8 cellular contexts compared by ENCODE assay signal in the genomic region with DNA sequence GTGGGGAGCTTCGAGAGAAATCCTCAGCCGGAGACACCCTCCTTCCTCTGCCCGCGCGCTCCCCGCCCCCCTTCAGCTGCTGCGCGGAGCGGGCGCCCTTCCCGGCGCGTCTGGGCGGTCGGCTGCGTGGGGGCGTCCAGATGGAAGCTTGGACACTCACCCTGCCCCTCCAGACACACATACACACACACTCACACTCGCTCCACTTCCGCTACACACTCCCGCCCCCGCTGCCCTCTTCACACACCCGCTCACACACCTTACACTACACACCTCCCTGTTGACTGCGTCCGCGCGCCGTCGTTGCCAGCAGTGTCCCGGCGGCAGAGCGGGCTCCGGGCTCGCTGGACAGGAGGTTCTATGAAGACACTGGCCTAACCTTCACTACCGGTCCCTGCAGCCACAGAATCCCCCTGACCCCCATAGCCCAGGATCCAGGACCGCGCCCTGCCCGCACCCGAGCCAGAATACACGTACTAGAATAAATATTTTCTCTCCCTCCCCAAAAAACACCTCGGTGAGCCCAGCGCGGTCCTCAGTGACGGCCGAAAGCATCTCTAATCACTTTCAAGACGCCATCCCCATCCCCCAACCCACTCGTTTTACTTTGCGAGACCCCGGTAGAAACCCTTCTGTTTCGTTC. TPM values are rescaled to one million over a fixed set of nuclear protein-coding genes. Genes with fewer than 3 reads are reported as not detected.
DNase-seq lines count a peak whose midpoint lies in the region; ATAC-seq and TF ChIP-seq lines count a peak whose summit lies in the region.

No MANE protein-coding gene starts in this region.

- H3K4me3 ChIP-seq in thyroid gland (replicated peaks in 1 of 3): peak overlapping the region; percentile 10 to 79 (median 75)

- H3K36me3 Mint-ChIP-seq in nephron progenitor cell (ENCODE audit: low read depth): peaks cover 5% of the 10 kb centered on the region

- no peaks in the 10 kb centered on the region for H3K9me3 Mint-ChIP-seq in nephron progenitor cell

- H3K36me3 ChIP-seq in KOPT-K1 (ENCODE audit: insufficient read depth, low read length) (no peaks in the 10 kb centered on the region), thyroid gland (no peaks in the 10 kb centered on the region)

- peak overlapping the region; percentile 89 for H3K4me3 Mint-ChIP-seq in nephron progenitor cell

- no peak overlapping the region for H3K27ac Mint-ChIP-seq in nephron progenitor cell

- H3K27ac ChIP-seq in KOPT-K1 (ENCODE audit: low read depth, low read length, poor library complexity, severe bottlenecking) (peak overlapping the region; percentile 57), thyroid gland (peak overlapping the region; percentile 72 to 97 (median 90))

- peak; percentile 78 for DNase-seq in CD1c-positive myeloid dendritic cell (ENCODE audit: extremely low spot score)
- DNase-seq in activated T-cell treated with anti-CD3 and anti-CD28 coated beads for 24 hours (ENCODE audit: low read depth): peak; percentile 47
- peak; percentile 5 for DNase-seq in fibroblast of gingiva (ENCODE audit: low read depth)
- peak; percentile 55 for DNase-seq in nephron progenitor cell
- peak; percentile 67 to 73 for DNase-seq in thyroid gland

- intact Hi-C loops in thyroid gland (cut with DNase I): loop anchor here (10.0 kb wide), 2 partner anchors 202 to 268 kb away; no protein-coding TSS in a partner anchor

- ATAC-seq in GM21390 (IDR thresholded peaks at IDR 0.05; ENCODE audit: unreplicated experiment) (peak; percentile 18), HG02840 (IDR thresholded peaks at IDR 0.05; ENCODE audit: low FRiP score, unreplicated experiment) (no peak)

- TF ChIP-seq POLR2A in thyroid gland (IDR thresholded peaks at IDR 0.05): no peak

- no peak for TF ChIP-seq CTCF in nephron progenitor cell (IDR thresholded peaks at IDR 0.05)
- TF ChIP-seq CTCF in thyroid gland (IDR thresholded peaks at IDR 0.05): no peak

- no peaks in the 10 kb centered on the region for H3K9me3 ChIP-seq in KOPT-K1 (ENCODE audit: insufficient read depth, low read length, poor library complexity, severe bottlenecking)
- H3K9me3 ChIP-seq in thyroid gland: no peaks in the 10 kb centered on the region

- H3K4me1 Mint-ChIP-seq in nephron progenitor cell: peaks cover 35% of the 10 kb centered on the region

- peaks cover 33 to 36% of the 10 kb centered on the region in 2 donors for H3K4me1 ChIP-seq in thyroid gland

- H3K27me3 Mint-ChIP-seq in nephron progenitor cell (ENCODE audit: low read depth, poor library complexity): peaks cover 90% of the 10 kb centered on the region

- 0 to 1% methylated on average over 43 to 49 of the region's 49 CpGs for WGBS in thyroid gland, 2 donors

- no peaks in the 10 kb centered on the region for H3K27me3 ChIP-seq in thyroid gland

RNA-seq across cellular contexts. Expression of a gene that starts 1.1 kb away (rescaled TPM):
- total RNA-seq in thyroid gland: 10 to 100 TPM in 1 of 4 donors, 1 to 10 TPM in 2, under 1 TPM in 1; 0.78 to 14.6 (median 2.9) TPM

RNA-seq across cellular contexts. Expression of a gene that starts 12.7 kb away (rescaled TPM):
- total RNA-seq in thyroid gland: 10 to 100 TPM; 21.8 to 29.7 (median 24.6) TPM

Comparison
In these comparisons a context has a peak if more than half of its experiments do, and no peak if none do; other contexts are left out.
1. DNase-seq: peak in every context shown above with its lines; median percentile 78 in CD1c-positive myeloid dendritic cell; 70 in thyroid gland; 55 in nephron progenitor cell; 47 in activated T-cell treated with anti-CD3 and anti-CD28 coated beads for 24 hours; 5 in fibroblast of gingiva.